ENCODE assay signal across 14 cellular contexts in genomic region chr15:63484433-63484832, GRCh38. TPM values are rescaled to one million over a fixed set of nuclear protein-coding genes. Genes with fewer than 3 reads are reported as not detected.
DNase-seq lines count a peak whose midpoint lies in the region; ATAC-seq, FAIRE-seq and TF ChIP-seq lines count a peak whose summit lies in the region.
"Had no signal": no experiment of that assay in that cellular context is flagged by ENCODE, and none has a peak within 500 bp of the region (broad histone marks: within the 10 kb centered on the region; RNA-seq: fewer than 3 reads in every experiment).

No MANE protein-coding gene starts in this region.

- FAIRE-seq in GM12878 (lab: Jason Lieb, UNC), result no peak

- H4K20me1 ChIP-seq in OCI-LY1 (ENCODE audit: insufficient read depth, low read length) (no peaks in the 10 kb centered on the region), GM12878 (ENCODE audit: control insufficient read depth, insufficient read depth) (no peaks in the 10 kb centered on the region)

- H3K79me2 ChIP-seq in OCI-LY1 (ENCODE audit: insufficient read depth, low read length), result no peaks in the 10 kb centered on the region
- no peaks in the 10 kb centered on the region; the same call in 1 of the 2 replicates for H3K79me2 ChIP-seq in GM12878 (ENCODE audit: control insufficient read depth, insufficient read depth, low read length)

- H3K4me3 Mint-ChIP-seq in stimulated activated naive CD8-positive, alpha-beta T cell treated with anti-CD3 and anti-CD28 coated beads, Interleukin-15, amount 100 ng/mL, for 72 hours, result peak overlapping the region; percentile 21 to 53

- in situ Hi-C loops in GM12878 (cut with MboI), result loop anchor here (25.0 kb wide), 1 partner anchor 1403 kb away; no protein-coding TSS in a partner anchor

- no peak for TF ChIP-seq EP300 in GM12878 (IDR thresholded peaks at IDR 0.05; ENCODE audit: borderline replicate concordance in 1 of 2, control insufficient read depth in 1 of 2, low read depth in 2 of 2, low read length in 2 of 2)

- TF ChIP-seq CTCF in OCI-LY1 (IDR thresholded peaks at IDR 0.05; ENCODE audit: low read length), result no peak
- no peak for TF ChIP-seq CTCF in GM12878 (IDR thresholded peaks at IDR 0.05 in 2 of 3, conservative IDR thresholded peaks at IDR 0.05 in 1 of 3; ENCODE audit: control insufficient read depth in 2 of 3, extremely low read depth in 1 of 3, insufficient read depth in 1 of 3, low read depth in 3 of 3, low read length in 3 of 3)

- peak overlapping the region; percentile 81 for H3K27ac ChIP-seq in OCI-LY1 (ENCODE audit: low read depth, low read length, poor library complexity, severe bottlenecking)
- peak overlapping the region; percentile 90 for H3K27ac ChIP-seq in GM12878 (ENCODE audit: control insufficient read depth, insufficient read depth)
- H3K27ac ChIP-seq: adrenal gland had no signal

- BruUV-seq in GM12878 (replicated peaks; lab: Mats Ljungman, UMichigan), result no TSS peak

- POLR2A ChIA-PET in GM12878 (lab: Charles Lee), result interaction anchor here (0.6 to 9.7 kb wide), 9 partner anchors 9 to 78 kb away, joined by 3 to 110 read pairs (median 3); partner anchors contain the start of gene USP3

- WGBS in GM12878 (ENCODE audit: insufficient coverage, insufficient replicate concordance, low lambda C conversion rate, missing lambda C conversion rate), result 10% methylated on average over 5 of the region's 5 CpGs

- DNase-seq in stimulated activated naive CD8-positive, alpha-beta T cell treated with anti-CD3 and anti-CD28 coated beads, Interleukin-15, amount 100 ng/mL, for 72 hours, result no peak
- no peak for DNase-seq in stimulated activated naive CD8-positive, alpha-beta T cell treated with anti-CD3 and anti-CD28 coated beads, Interleukin-15, Interleukin-2, amounts not matched to agents 100 U/mL and 50 U/mL, for 24 hours
- no peak for DNase-seq in GM12878 (ENCODE audit: low read depth, low spot score)
- no peak for DNase-seq in DMS 273 (lab: John Stamatoyannopoulos, UW; ENCODE audit: unreplicated experiment)
- DNase-seq: adrenal gland; C1 segment of cervical spinal cord; glutamatergic neuron; NCI-H1048; stimulated activated CD4-positive, alpha-beta T cell treated with anti-CD3 and anti-CD28 coated beads, Interleukin-4, amount 100 ng/mL, for 24 hours; T1000 had no signal

- H3K27me3 Mint-ChIP-seq in stimulated activated naive CD8-positive, alpha-beta T cell treated with anti-CD3 and anti-CD28 coated beads, Interleukin-15, amount 100 ng/mL, for 72 hours, result no peaks in the 10 kb centered on the region

- H3K4me3 ChIP-seq in OCI-LY1 (ENCODE audit: low read depth, low read length, poor library complexity, severe bottlenecking), result no peak overlapping the region
- H3K4me3 ChIP-seq in GM12878, result no peak overlapping the region
- H3K4me3 ChIP-seq: adrenal gland had no signal

- peak overlapping the region; percentile 38 to 83 for H3K27ac Mint-ChIP-seq in stimulated activated naive CD8-positive, alpha-beta T cell treated with anti-CD3 and anti-CD28 coated beads, Interleukin-15, amount 100 ng/mL, for 72 hours

- H2AFZ ChIP-seq in OCI-LY1 (ENCODE audit: low read length) (no peak overlapping the region), GM12878 (ENCODE audit: control insufficient read depth, low read depth, low read length) (no peak overlapping the region)

- no peaks in the 10 kb centered on the region for H3K36me3 ChIP-seq in OCI-LY1 (ENCODE audit: insufficient read depth, low read length)
- H3K36me3 ChIP-seq in GM12878 (ENCODE audit: control insufficient read depth in 2 of 2, insufficient read depth in 2 of 2, low read length in 1 of 2), result no peaks in the 10 kb centered on the region
- H3K36me3 ChIP-seq: adrenal gland had no signal

- H3K4me1 Mint-ChIP-seq in stimulated activated naive CD8-positive, alpha-beta T cell treated with anti-CD3 and anti-CD28 coated beads, Interleukin-15, amount 100 ng/mL, for 72 hours, result peaks cover 87% of the 10 kb centered on the region

- intact Hi-C loops in GM12878 (cut with micrococcal nuclease; ENCODE audit: unreplicated experiment), result loop anchor here (1.0 kb wide), 1 partner anchor 10 kb away; no protein-coding TSS in a partner anchor

- no peak for ATAC-seq in stimulated activated naive CD8-positive, alpha-beta T cell treated with anti-CD3 and anti-CD28 coated beads, Interleukin-15, amount 100 ng/mL, for 72 hours
- no peak for ATAC-seq in stimulated activated naive CD8-positive, alpha-beta T cell treated with anti-CD3 and anti-CD28 coated beads, Interleukin-15, Interleukin-2, amounts not matched to agents 100 U/mL and 50 U/mL, for 24 hours
- ATAC-seq in GM12878 (peak; percentile 47), HG03442 (IDR thresholded peaks at IDR 0.05; ENCODE audit: unreplicated experiment) (no peak), SK-N-SH treated with all-trans-retinoic acid at 6 μM for 48 hours (no peak)
- ATAC-seq: Right ventricle myocardium inferior had no signal

- H3K9ac ChIP-seq in OCI-LY1 (ENCODE audit: low read length), result no peak overlapping the region
- H3K9ac ChIP-seq in GM12878 (ENCODE audit: control insufficient read depth, insufficient read depth, low read length), result no peak overlapping the region

- CTCF ChIA-PET in GM12878 (lab: Yijun Ruan, JAX), result interaction anchor here (1.0 to 5.5 kb wide), 11 partner anchors 11 to 436 kb away, joined by 3 to 62 read pairs (median 8); partner anchors contain the start of gene USP3

- H3K9me3 Mint-ChIP-seq in stimulated activated naive CD8-positive, alpha-beta T cell treated with anti-CD3 and anti-CD28 coated beads, Interleukin-15, amount 100 ng/mL, for 72 hours, result no peaks in the 10 kb centered on the region

- TF ChIP-seq RAD21 in GM12878 (IDR thresholded peaks at IDR 0.05; ENCODE audit: insufficient read depth, low read depth, low read length), result no peak

- H3K4me2 ChIP-seq in OCI-LY1 (ENCODE audit: low read length), result no peak overlapping the region
- H3K4me2 ChIP-seq in GM12878 (ENCODE audit: control insufficient read depth, insufficient read depth), result peak overlapping the region; percentile 71

- no peaks in the 10 kb centered on the region for H3K9me2 ChIP-seq in OCI-LY1 (ENCODE audit: low read depth, low read length)

- peaks cover 7% of the 10 kb centered on the region; the same call in 1 of the 2 replicates for H3F3A ChIP-seq in OCI-LY1 (ENCODE audit: insufficient read depth, low read length)

- H3K9me3 ChIP-seq in OCI-LY1 (ENCODE audit: low read length), result no peaks in the 10 kb centered on the region
- H3K9me3 ChIP-seq in GM12878 (replicated peaks; ENCODE audit: control insufficient read depth, insufficient read depth, low read length), result no peaks in the 10 kb centered on the region
- H3K9me3 ChIP-seq: adrenal gland had no signal

- TF ChIP-seq POLR2A in GM12878 (IDR thresholded peaks at IDR 0.05; ENCODE audit: low read depth, low read length), result no peak

- H3K27me3 ChIP-seq in OCI-LY1 (ENCODE audit: insufficient read depth, low read length) (no peaks in the 10 kb centered on the region), GM12878 (replicated peaks in 1 of 2; ENCODE audit: control insufficient read depth in 2 of 2, insufficient read depth in 2 of 2, low read length in 1 of 2) (no peaks in the 10 kb centered on the region)
- H3K27me3 ChIP-seq: adrenal gland had no signal

- peaks cover 76% of the 10 kb centered on the region for H3K4me1 ChIP-seq in OCI-LY1 (ENCODE audit: insufficient read depth, low read length, severe bottlenecking)
- peaks cover 67% of the 10 kb centered on the region for H3K4me1 ChIP-seq in GM12878 (ENCODE audit: control insufficient read depth, insufficient read depth, low read length)

- RAD21 ChIA-PET in GM12878 (lab: Charles Lee; ENCODE audit: unreplicated experiment), result interaction anchor here (0.9 to 8.5 kb wide), 14 partner anchors 11 to 115 kb away, joined by 3 to 144 read pairs (median 9); partner anchors contain the start of genes FBXL22 and USP3

- SMC1A ChIA-PET in GM12878 (lab: Charles Lee; ENCODE audit: uncharacterized antibody, unreplicated experiment), result interaction anchor here (0.6 to 8.0 kb wide), 12 partner anchors 10 to 205 kb away, joined by 3 to 151 read pairs (median 18); partner anchors contain the start of genes FBXL22 and USP3

TF ChIP-seq in GM12878, 131 proteins besides CTCF, POLR2A, EP300 and RAD21 (continues in another document):
- TF ChIP-seq PKNOX1 (IDR thresholded peaks at IDR 0.05), result peak; percentile 27; the same call in 1 of the 2 replicates

TF ChIP-seq in SK-N-SH treated with all-trans-retinoic acid at 6 μM for 48 hours, 23 proteins besides CTCF, POLR2A, EP300 and RAD21:
- no peak for TF ChIP-seq BACH2 (CRISPR knock-in tag; IDR thresholded peaks at IDR 0.05; ENCODE audit: borderline replicate concordance)
- TF ChIP-seq TCF4 (CRISPR knock-in tag; IDR thresholded peaks at IDR 0.05; ENCODE audit: borderline replicate concordance), result no peak
- TF ChIP-seq CSRNP3 (CRISPR knock-in tag; IDR thresholded peaks at IDR 0.05), result no peak
- no peak for TF ChIP-seq ISL1 (CRISPR knock-in tag; IDR thresholded peaks at IDR 0.05)
- TF ChIP-seq ZNF70 (CRISPR knock-in tag; IDR thresholded peaks at IDR 0.05), result no peak

RNA-seq across cellular contexts. Expression of gene USP3, which starts 20.0 kb away (rescaled TPM):
- total RNA-seq in GM12878 (2013; cell fraction: nucleolus; rRNA removed), result 459 and 461 TPM in 2 replicates
- total RNA-seq in GM12878 (2014; rRNA removed), result 47.1 and 49.8 TPM in 2 replicates
- total RNA-seq in GM12878 (2014; rRNA removed; fragmentation: Illumina TruSeq; extraction: Trizol), result 58.8 and 61.3 TPM in 2 replicates
- 64.5 and 65.1 TPM in 2 replicates for total RNA-seq in GM12878 (2021)
- 32.8 TPM for polyA plus RNA-seq in GM12878 (2011; ENCODE audit: low read depth)
- 50.3 and 54.0 TPM in 2 replicates for polyA plus RNA-seq in GM12878 (2011; rRNA removed)
- 27.3 and 47.7 TPM in 2 replicates for polyA plus RNA-seq in GM12878 (2011; cell fraction: cytosol; rRNA removed)
- polyA plus RNA-seq in GM12878 (2011; cell fraction: nucleus; rRNA removed), result 143 and 189 TPM in 2 replicates
- polyA plus RNA-seq in GM12878 (2012), result 38.6 and 46.2 TPM in 2 replicates
- polyA plus RNA-seq in GM12878 (2014; fragmentation: Illumina TruSeq; extraction: Trizol), result 52.6 and 58.7 TPM in 2 replicates
- 10 to 100 TPM; 23.8 to 45.7 TPM for polyA plus RNA-seq in GM12878 (2014; fragmentation: Nextera tagmentation; extraction: Ambion mirVana)
- 30.1 and 31.9 TPM in 2 replicates for polyA plus RNA-seq in GM12878 (2014; rRNA removed)
- 10 to 100 TPM; 48.0 to 54.0 TPM for polyA plus RNA-seq in GM12878 (2016; fragmentation: Nextera tagmentation; extraction: Ambion mirVana)
- 82.4 and 103 TPM in 2 replicates for polyA minus RNA-seq in GM12878 (2011; rRNA and poly(A)+ RNA removed)
- polyA minus RNA-seq in GM12878 (2011; cell fraction: cytosol; rRNA and poly(A)+ RNA removed), result 22.2 and 35.9 TPM in 2 replicates
- polyA minus RNA-seq in GM12878 (2011; cell fraction: nucleus; rRNA and poly(A)+ RNA removed), result 103 and 169 TPM in 2 replicates
